In genomic region chr11:111659201-111659600, GRCh38 we compare ENCODE assay signal across 27 cellular contexts.
"Had no signal": no experiment of that assay in that cellular context is flagged by ENCODE, and none has a peak within 500 bp of the region (broad histone marks: within the 10 kb centered on the region; RNA-seq: fewer than 3 reads in every experiment).

No MANE protein-coding gene starts in this region.

- H2AFZ ChIP-seq: hepatocyte had no signal

- H3K4me3 ChIP-seq: coronary artery, hepatocyte, upper lobe of left lung had no signal

- DNase-seq: activated B cell treated with CpG ODN at 0.5 μM for 24 hours; activated CD4-positive, alpha-beta T cell treated with anti-CD3 and anti-CD28 coated beads for 36 hours; activated CD4-positive, alpha-beta T cell treated with anti-CD3 and anti-CD28 coated beads, Interleukin-2, amount 50 U/mL, for 4 hours; activated CD8-positive, alpha-beta memory T cell treated with anti-CD3 and anti-CD28 coated beads for 24 hours; activated CD8-positive, alpha-beta memory T cell treated with anti-CD3 and anti-CD28 coated beads, Interleukin-2, amount 50 U/mL, for 4 hours; activated T-cell treated with anti-CD3 and anti-CD28 coated beads, Interleukin-2, amount 50 U/mL, for 24 hours; aorta; left cardiac atrium; occipital lobe; posterior cingulate gyrus; stimulated activated CD4-positive, alpha-beta T cell treated with anti-CD3 and anti-CD28 coated beads, Interleukin-4, amount 100 ng/mL, for 1 hour; stimulated activated naive CD4-positive, alpha-beta T cell; T-cell; upper lobe of left lung had no signal

- H3K4me3 Mint-ChIP-seq: activated B cell treated with CpG ODN at 0.5 μM for 24 hours; activated CD4-positive, alpha-beta T cell treated with anti-CD3 and anti-CD28 coated beads for 36 hours; activated T-cell treated with anti-CD3 and anti-CD28 coated beads, Interleukin-2, amount 50 U/mL, for 24 hours; activated T-helper 17 cell treated with anti-CD3 and anti-CD28 coated beads, Interleukin-2, amount 50 U/mL, for 72 hours; central memory CD8-positive, alpha-beta T cell; memory B cell; natural killer cell treated with Interleukin-12 subunit alpha and Interleukin-12 subunit beta and Interleukin-15 and Interleukin-18, amount 100 ng/mL, for 72 hours; T-cell; T-helper 2 cell treated with Interferon-gamma antibody and Interleukin-4, amounts not matched to agents 5 μg/mL and 100 μg/mL, for 36 hours had no signal

- H3K27me3 Mint-ChIP-seq: activated B cell treated with CpG ODN at 0.5 μM for 24 hours; activated CD4-positive, alpha-beta T cell treated with anti-CD3 and anti-CD28 coated beads for 36 hours; activated T-cell treated with anti-CD3 and anti-CD28 coated beads, Interleukin-2, amount 50 U/mL, for 24 hours; activated T-helper 17 cell treated with anti-CD3 and anti-CD28 coated beads, Interleukin-2, amount 50 U/mL, for 72 hours; central memory CD8-positive, alpha-beta T cell; memory B cell; natural killer cell treated with Interleukin-12 subunit alpha and Interleukin-12 subunit beta and Interleukin-15 and Interleukin-18, amount 100 ng/mL, for 72 hours; T-cell had no signal

- H3K4me2 ChIP-seq: hepatocyte had no signal

- H3K27ac Mint-ChIP-seq: activated B cell treated with CpG ODN at 0.5 μM for 24 hours; activated CD4-positive, alpha-beta T cell treated with anti-CD3 and anti-CD28 coated beads for 36 hours; activated naive CD4-positive, alpha-beta T cell treated with anti-CD3 and anti-CD28 coated beads, Interleukin-2, amount 50 U/mL, for 72 hours; activated T-cell treated with anti-CD3 and anti-CD28 coated beads, Interleukin-2, amount 50 U/mL, for 24 hours; activated T-helper 17 cell treated with anti-CD3 and anti-CD28 coated beads, Interleukin-2, amount 50 U/mL, for 72 hours; natural killer cell treated with Interleukin-12 subunit alpha and Interleukin-12 subunit beta and Interleukin-15 and Interleukin-18, amount 100 ng/mL, for 72 hours; T-cell; T-helper 2 cell treated with Interferon-gamma antibody and Interleukin-4, amounts not matched to agents 5 μg/mL and 100 μg/mL, for 36 hours had no signal

- FAIRE-seq: islet of Langerhans, TTC549 had no signal

- ATAC-seq: activated CD4-positive, alpha-beta T cell treated with anti-CD3 and anti-CD28 coated beads for 36 hours; activated naive CD4-positive, alpha-beta T cell treated with anti-CD3 and anti-CD28 coated beads, Interleukin-2, amount 50 U/mL, for 72 hours; activated T-helper 17 cell treated with anti-CD3 and anti-CD28 coated beads, Interleukin-2, amount 50 U/mL, for 72 hours; left cardiac atrium; natural killer cell treated with Interleukin-12 subunit alpha and Interleukin-12 subunit beta and Interleukin-15 and Interleukin-18, amount 100 ng/mL, for 72 hours; sciatic nerve; SK-N-SH treated with all-trans-retinoic acid at 6 μM for 48 hours; T-cell had no signal

- H3K27me3 ChIP-seq: hepatocyte, upper lobe of left lung had no signal

- H3K9me3 ChIP-seq: upper lobe of left lung had no signal

- H3K27ac ChIP-seq: coronary artery, epithelial cell of prostate, hepatocyte, upper lobe of left lung had no signal

- H3K9me3 Mint-ChIP-seq: activated B cell treated with CpG ODN at 0.5 μM for 24 hours; activated naive CD4-positive, alpha-beta T cell treated with anti-CD3 and anti-CD28 coated beads, Interleukin-2, amount 50 U/mL, for 72 hours; activated T-cell treated with anti-CD3 and anti-CD28 coated beads, Interleukin-2, amount 50 U/mL, for 24 hours; activated T-helper 17 cell treated with anti-CD3 and anti-CD28 coated beads, Interleukin-2, amount 50 U/mL, for 72 hours; central memory CD8-positive, alpha-beta T cell; memory B cell; natural killer cell treated with Interleukin-12 subunit alpha and Interleukin-12 subunit beta and Interleukin-15 and Interleukin-18, amount 100 ng/mL, for 72 hours; T-helper 2 cell treated with Interferon-gamma antibody and Interleukin-4, amounts not matched to agents 5 μg/mL and 100 μg/mL, for 36 hours had no signal

- H3K4me1 Mint-ChIP-seq: activated B cell treated with CpG ODN at 0.5 μM for 24 hours had no signal
